Comparison of ENCODE assay signal across 8 cellular contexts in genomic region chr5:112757468-112758208, GRCh38. TPM values are rescaled to one million over a fixed set of nuclear protein-coding genes. Genes with fewer than 3 reads are reported as not detected.
DNase-seq lines count a peak whose midpoint lies in the region; ATAC-seq and TF ChIP-seq lines count a peak whose summit lies in the region.

No MANE protein-coding gene starts in this region.

- in situ Hi-C loops in GM13977 (cut with MboI; ENCODE audit: low pct_unique_long_range_greater_than_20kb, low sequenced_read_pairs, unreplicated experiment) = loop anchor here (10.0 kb wide), 1 partner anchor 203 kb away; no protein-coding TSS in a partner anchor

- H3K9me3 ChIP-seq in prostate gland = no peaks in the 10 kb centered on the region

- intact Hi-C loops in prostate gland (cut with DNase I) = loop anchor here (1.0 to 5.0 kb wide), 2 partner anchors 206 to 335 kb away; no protein-coding TSS in a partner anchor

- peak; percentile 92 for ATAC-seq in HG02884 (IDR thresholded peaks at IDR 0.05; ENCODE audit: unreplicated experiment)
- no peak for ATAC-seq in HG02970 (IDR thresholded peaks at IDR 0.05; ENCODE audit: low FRiP score, unreplicated experiment)

- 49% methylated on average over 3 of the region's 3 CpGs for WGBS in prostate gland

- H3K36me3 ChIP-seq in prostate gland = peaks cover 0 to 2% of the 10 kb centered on the region in 2 donors

- no peak overlapping the region for H3K27ac ChIP-seq in prostate gland

- H3K4me3 ChIP-seq in WI38 (ENCODE audit: low read depth, low read length) = no peak overlapping the region
- no peak overlapping the region for H3K4me3 ChIP-seq in prostate gland

- no peaks in the 10 kb centered on the region for H3K4me1 ChIP-seq in prostate gland (replicated peaks)

- no peaks in the 10 kb centered on the region for H3K27me3 ChIP-seq in prostate gland (replicated peaks; ENCODE audit: insufficient read depth)

- DNase-seq in AG20443 (ENCODE audit: low spot score) (peak; percentile 49), GM13977 (ENCODE audit: low spot score) (peak; percentile 30), NCI-H1694 treated with DMSO at 0.1 percent for 48 hours (lab: John Stamatoyannopoulos, UW) (peak; percentile 65), germinal center (ENCODE audit: low spot score) (peak; percentile 38), prostate gland (ENCODE audit: low spot score) (peak; percentile 25)

- TF ChIP-seq CTCF in GM13977 (IDR thresholded peaks at IDR 0.05; ENCODE audit: extremely low read depth, insufficient read depth, missing control alignments) (peak; percentile 60), WI38 (IDR thresholded peaks at IDR 0.05; ENCODE audit: low read depth, low read length) (peak; percentile 36; the same call in 1 of the 2 replicates), prostate gland (IDR thresholded peaks at IDR 0.05) (peak; percentile 30 to 87 (median 77))

- TF ChIP-seq POLR2A in prostate gland (IDR thresholded peaks at IDR 0.05) = no peak

RNA-seq across cellular contexts. Expression of gene APC, which starts 20.0 kb away (rescaled TPM):
- total RNA-seq in prostate gland = 10 to 100 TPM; 37.6 to 84.1 TPM
